Comparison of ENCODE assay signal across 25 cellular contexts in genomic region chr5:8012131-8012977, GRCh38.
DNase-seq lines count a peak whose midpoint lies in the region; ATAC-seq, FAIRE-seq and TF ChIP-seq lines count a peak whose summit lies in the region.
"Had no signal": no experiment of that assay in that cellular context is flagged by ENCODE, and none has a peak within 500 bp of the region (broad histone marks: within the 10 kb centered on the region; RNA-seq: fewer than 3 reads in every experiment).

No MANE protein-coding gene starts in this region.

- H3K27me3 Mint-ChIP-seq in endodermal cell (ENCODE audit: insufficient read depth), result no peaks in the 10 kb centered on the region
- no peaks in the 10 kb centered on the region for H3K27me3 Mint-ChIP-seq in chondrocyte (ENCODE audit: low read depth)
- H3K27me3 Mint-ChIP-seq: activated CD8-positive, alpha-beta memory T cell treated with anti-CD3 and anti-CD28 coated beads, Interleukin-2, amount 10 ng/mL, durations not matched to agents 7 days and 5 days; CD4-positive, CD25-positive, alpha-beta regulatory T cell had no signal

- H3K9me3 ChIP-seq in endodermal cell (ENCODE audit: control insufficient read depth, low read length), result no peaks in the 10 kb centered on the region
- H3K9me3 ChIP-seq: HAP-1, left lung, psoas muscle, uterus had no signal

- TF ChIP-seq CTCF in GM06990 (IDR thresholded peaks at IDR 0.05; ENCODE audit: insufficient read depth, low read length, poor library complexity, severe bottlenecking) (peak; percentile 20), endodermal cell (conservative IDR thresholded peaks at IDR 0.05) (peak; percentile 39), omental fat pad (IDR thresholded peaks at IDR 0.05) (no peak), chondrocyte (IDR thresholded peaks at IDR 0.05) (no peak)

- H3K27me3 ChIP-seq in GM06990 (replicated peaks; ENCODE audit: control insufficient read depth, insufficient read depth, low read length) (no peaks in the 10 kb centered on the region), endodermal cell (ENCODE audit: control insufficient read depth, insufficient read depth, low read length, poor library complexity, severe bottlenecking) (peaks cover 4% of the 10 kb centered on the region)
- H3K27me3 ChIP-seq: left lung, uterus had no signal

- H3K36me3 Mint-ChIP-seq in endodermal cell (ENCODE audit: low read depth) (no peaks in the 10 kb centered on the region), chondrocyte (ENCODE audit: low read depth) (no peaks in the 10 kb centered on the region)
- H3K36me3 Mint-ChIP-seq: activated CD8-positive, alpha-beta memory T cell treated with anti-CD3 and anti-CD28 coated beads, Interleukin-2, amount 10 ng/mL, durations not matched to agents 7 days and 5 days; CD4-positive, CD25-positive, alpha-beta regulatory T cell had no signal

- DNase-seq in GM06990 (ENCODE audit: extremely low read depth, insufficient read length) (no peak), HUDEP-2 (lab: John Stamatoyannopoulos, UW; ENCODE audit: unreplicated experiment in 76 of 76) (peak in 74 of 76 experiments; percentile 23 to 93 (median 69)), SK-MEL-5 (ENCODE audit: low read depth, low spot score) (peak; percentile 32), endodermal cell (peak; percentile 65), omental fat pad (ENCODE audit: low spot score) (no peak), chondrocyte (ENCODE audit: low spot score) (no peak), HTR-8/SVneo (ENCODE audit: insufficient read length, low spot score) (no peak)
- DNase-seq: activated CD4-positive, alpha-beta T cell treated with anti-CD3 and anti-CD28 coated beads, Interleukin-2, amount 50 U/mL, for 1 hour; activated CD8-positive, alpha-beta memory T cell treated with anti-CD3 and anti-CD28 coated beads, Interleukin-2, amount 10 ng/mL, durations not matched to agents 7 days and 5 days; activated naive CD4-positive, alpha-beta T cell treated with Interleukin-2 at 50 U/mL for 16 hours; activated T-cell treated with anti-CD3 and anti-CD28 coated beads, Interleukin-2, amount 50 U/mL, for 72 hours; left lung; mesenchymal stem cell; NCI-H1092 treated with DMSO at 0.1 percent for 48 hours; NCI-H1930; NCI-H526 treated with DMSO at 0.1 percent for 48 hours; psoas muscle; stimulated activated naive CD4-positive, alpha-beta T cell treated with Interleukin-2 at 50 U/mL for 16 hours; T-helper 17 cell; uterus had no signal

- in situ Hi-C loops in SK-MEL-5 (cut with HindIII; ENCODE audit: low pct_unique_long_range_greater_than_20kb, low sequenced_read_pairs), result no loop called here

- WGBS in endodermal cell (ENCODE audit: insufficient coverage in 1 of 2, insufficient read length in 1 of 2), 2 experiments, result 90% methylated on average over 5 to 9 of the region's 9 CpGs

- ATAC-seq in omental fat pad (ENCODE audit: low FRiP score), result no peak
- ATAC-seq: activated CD8-positive, alpha-beta memory T cell treated with anti-CD3 and anti-CD28 coated beads, Interleukin-2, amount 10 ng/mL, durations not matched to agents 7 days and 5 days; activated T-cell treated with anti-CD3 and anti-CD28 coated beads, Interleukin-2, amount 50 U/mL, for 72 hours; left lung; psoas muscle; T-helper 17 cell had no signal

- H3K27ac ChIP-seq in endodermal cell (ENCODE audit: low read depth, low read length), result no peak overlapping the region
- H3K27ac ChIP-seq: left lung, psoas muscle, SK-N-MC, uterus, VCaP had no signal

- FAIRE-seq in HTR-8/SVneo (lab: Jason Lieb, UNC), result no peak
- FAIRE-seq: islet of Langerhans had no signal

- H3K9ac ChIP-seq in endodermal cell (ENCODE audit: extremely low read depth, low read length, poor library complexity, severe bottlenecking), result no peak overlapping the region

- H3K4me3 ChIP-seq in GM06990 (replicated peaks; ENCODE audit: low read depth, low read length) (no peak overlapping the region), endodermal cell (ENCODE audit: low read length) (no peak overlapping the region)
- H3K4me3 ChIP-seq: HAP-1, left lung, psoas muscle, SK-N-MC, uterus had no signal

- no peaks in the 10 kb centered on the region for H3K36me3 ChIP-seq in GM06990 (ENCODE audit: control insufficient read depth, insufficient read depth, low read length)
- no peaks in the 10 kb centered on the region for H3K36me3 ChIP-seq in endodermal cell (ENCODE audit: control insufficient read depth, insufficient read depth, low read length)
- H3K36me3 ChIP-seq: HAP-1, left lung, uterus had no signal

- H3K27ac Mint-ChIP-seq in endodermal cell, result no peak overlapping the region
- no peak overlapping the region for H3K27ac Mint-ChIP-seq in chondrocyte (ENCODE audit: unreplicated experiment)
- H3K27ac Mint-ChIP-seq: activated CD8-positive, alpha-beta memory T cell treated with anti-CD3 and anti-CD28 coated beads, Interleukin-2, amount 10 ng/mL, durations not matched to agents 7 days and 5 days; activated T-cell treated with anti-CD3 and anti-CD28 coated beads, Interleukin-2, amount 50 U/mL, for 72 hours; CD4-positive, CD25-positive, alpha-beta regulatory T cell; T-helper 17 cell had no signal

- H3K4me1 Mint-ChIP-seq in endodermal cell (peaks cover 8% of the 10 kb centered on the region), chondrocyte (ENCODE audit: low read depth) (peaks cover 10% of the 10 kb centered on the region)
- H3K4me1 Mint-ChIP-seq: activated CD8-positive, alpha-beta memory T cell treated with anti-CD3 and anti-CD28 coated beads, Interleukin-2, amount 10 ng/mL, durations not matched to agents 7 days and 5 days; CD4-positive, CD25-positive, alpha-beta regulatory T cell; T-helper 17 cell had no signal

- H3K9me3 Mint-ChIP-seq in endodermal cell, result no peaks in the 10 kb centered on the region
- H3K9me3 Mint-ChIP-seq in chondrocyte (ENCODE audit: low read depth), result peaks cover 2% of the 10 kb centered on the region

- H3K4me1 ChIP-seq in endodermal cell (ENCODE audit: control insufficient read depth, insufficient read depth, low read length), result no peaks in the 10 kb centered on the region
- H3K4me1 ChIP-seq: HAP-1, left lung, psoas muscle, uterus had no signal

- no peak overlapping the region for H3K4me3 Mint-ChIP-seq in endodermal cell
- no peak overlapping the region for H3K4me3 Mint-ChIP-seq in chondrocyte (ENCODE audit: unreplicated experiment)
- H3K4me3 Mint-ChIP-seq: activated CD8-positive, alpha-beta memory T cell treated with anti-CD3 and anti-CD28 coated beads, Interleukin-2, amount 10 ng/mL, durations not matched to agents 7 days and 5 days; activated T-cell treated with anti-CD3 and anti-CD28 coated beads, Interleukin-2, amount 50 U/mL, for 72 hours; CD4-positive, CD25-positive, alpha-beta regulatory T cell; T-helper 17 cell had no signal

Comparison
In these comparisons a context has a peak if more than half of its experiments do, and no peak if none do; other contexts are left out.
1. DNase-seq: peak in HUDEP-2 (74 of 76), SK-MEL-5 (single experiment) and endodermal cell (single experiment); none in GM06990 (single experiment), omental fat pad (single experiment), chondrocyte (single experiment) and HTR-8/SVneo (single experiment).
2. CTCF ChIP-seq: peak in GM06990 (single experiment) and endodermal cell (single experiment); none in omental fat pad (0 of 3) and chondrocyte (single experiment).